Comparison of ENCODE assay signal across 9 cellular contexts in genomic region chr1:39657923-39658485, GRCh38. TPM values are rescaled to one million over a fixed set of nuclear protein-coding genes. Genes with fewer than 3 reads are reported as not detected.
DNase-seq lines count a peak whose midpoint lies in the region; ATAC-seq, FAIRE-seq and TF ChIP-seq lines count a peak whose summit lies in the region.
"Had no signal": no experiment of that assay in that cellular context is flagged by ENCODE, and none has a peak within 500 bp of the region (broad histone marks: within the 10 kb centered on the region; RNA-seq: fewer than 3 reads in every experiment).

No MANE protein-coding gene starts in this region.

- BruUV-seq in HepG2 (replicated peaks; lab: Mats Ljungman, UMichigan), result no TSS peak

- no peak overlapping the region for H3K4me3 Mint-ChIP-seq in central memory CD8-positive, alpha-beta T cell

- H3K36me3 ChIP-seq in WERI-Rb-1, result no peaks in the 10 kb centered on the region
- H3K36me3 ChIP-seq in HepG2 (replicated peaks in 1 of 2; ENCODE audit: control insufficient read depth in 1 of 2, insufficient read depth in 2 of 2, low read length in 2 of 2), result no peaks in the 10 kb centered on the region

- intact Hi-C loops in HepG2 (cut with micrococcal nuclease; ENCODE audit: unreplicated experiment), result no loop called here

- no peak overlapping the region for H3K9ac ChIP-seq in HepG2 (ENCODE audit: insufficient read depth, low read depth, low read length)

- peak; percentile 49 for FAIRE-seq in HepG2 (lab: Jason Lieb, UNC)

- peak overlapping the region; percentile 55 for H2AFZ ChIP-seq in HepG2 (ENCODE audit: low read length)

- CTCF ChIA-PET in HepG2 (lab: Yijun Ruan, JAX; ENCODE audit: low intra/inter-chr PET ratio, low total read pairs), result interaction anchor here (1.9 kb wide), 1 partner anchor 52 kb away, joined by 10 read pairs; no protein-coding TSS in a partner anchor

- H3K4me1 Mint-ChIP-seq in central memory CD8-positive, alpha-beta T cell, result peaks cover 7% of the 10 kb centered on the region

- H3K27me3 ChIP-seq in WERI-Rb-1 (ENCODE audit: insufficient read depth, low read depth, severe bottlenecking) (no peaks in the 10 kb centered on the region), HepG2 (ENCODE audit: control insufficient read depth in 1 of 2, insufficient read depth in 2 of 2, low read length in 2 of 2) (peaks cover 0 to 53% of the 10 kb centered on the region in 2 experiments; a peak in 2 of 5 replicates)

- no peak for TF ChIP-seq POLR2A in HepG2 (IDR thresholded peaks at IDR 0.05; ENCODE audit: insufficient read depth in 1 of 2, low read depth in 2 of 2, low read length in 2 of 2)

- peaks cover 2% of the 10 kb centered on the region for H3K36me3 Mint-ChIP-seq in central memory CD8-positive, alpha-beta T cell (ENCODE audit: insufficient read depth)

- H3K27ac ChIP-seq in WERI-Rb-1, result no peak overlapping the region
- no peak overlapping the region for H3K27ac ChIP-seq in HepG2 (ENCODE audit: extremely low read length, insufficient read depth, low read length)

- ATAC-seq in GM18511 (IDR thresholded peaks at IDR 0.05; ENCODE audit: unreplicated experiment), result peak; percentile 59
- peak; percentile 72 for ATAC-seq in central memory CD8-positive, alpha-beta T cell (replicated peaks; ENCODE audit: extremely low read depth, poor library complexity, severe bottlenecking)
- ATAC-seq in HepG2, result peak; percentile 85
- no peak for ATAC-seq in HG03565 (IDR thresholded peaks at IDR 0.05; ENCODE audit: unreplicated experiment)

- H3K27ac Mint-ChIP-seq in central memory CD8-positive, alpha-beta T cell (ENCODE audit: low read depth), result no peak overlapping the region

- POLR2A ChIA-PET in HepG2 (lab: Yijun Ruan, JAX), result no interaction called here

- 15% methylated on average over 6 of the region's 6 CpGs for WGBS in HepG2 (ENCODE audit: low lambda C conversion rate)

- H3K4me1 ChIP-seq in HepG2 (ENCODE audit: insufficient read depth, low read length), result no peaks in the 10 kb centered on the region

- in situ Hi-C loops in HepG2 (cut with HindIII; ENCODE audit: extremely low pct_ligation_motif_present, low pct_unique_long_range_greater_than_20kb), result no loop called here

- H3K4me2 ChIP-seq in HepG2 (ENCODE audit: low read depth, low read length), result peak overlapping the region; percentile 38; the same call in 1 of the 2 replicates

- H3K4me3 ChIP-seq in WERI-Rb-1 (ENCODE audit: low read depth, low read length) (no peak overlapping the region), HepG2 (replicated peaks in 1 of 3; ENCODE audit: insufficient read depth in 1 of 3, low read depth in 2 of 3, low read length in 3 of 3) (no peak overlapping the region)

- no peaks in the 10 kb centered on the region for H3K9me3 Mint-ChIP-seq in central memory CD8-positive, alpha-beta T cell

- TF ChIP-seq EP300 in HepG2 (IDR thresholded peaks at IDR 0.05; ENCODE audit: low read depth in 2 of 2, low read length in 2 of 2) (no peak), HepG2 (CRISPR knock-in tag; IDR thresholded peaks at IDR 0.05; ENCODE audit: borderline replicate concordance) (no peak)

- TF ChIP-seq CTCF in WERI-Rb-1 (IDR thresholded peaks at IDR 0.05; ENCODE audit: low read depth, low read length) (peak; percentile 96), HepG2 (CRISPR knock-in tag; IDR thresholded peaks at IDR 0.05) (peak; percentile 72)

- DNase-seq in AG08395 (ENCODE audit: low spot score) (peak; percentile 65), NCI-H2107 (lab: John Stamatoyannopoulos, UW) (peak; percentile 100), WERI-Rb-1 (peak; percentile 81), HepG2 (ENCODE audit: low spot score) (peak; percentile 46)
- DNase-seq in central memory CD8-positive, alpha-beta T cell (ENCODE audit: low spot score in 2 of 2), result peak; percentile 17 to 26
- peak; percentile 47 for DNase-seq in stimulated activated CD8-positive, alpha-beta memory T cell treated with anti-CD3 and anti-CD28 coated beads, Interleukin-12 subunit alpha, Interleukin-12 subunit beta, amount 100 ng/mL, for 24 hours (ENCODE audit: extremely low read depth)

- H3K9me3 ChIP-seq in WERI-Rb-1 (ENCODE audit: severe bottlenecking) (no peaks in the 10 kb centered on the region), HepG2 (ENCODE audit: low read length) (no peaks in the 10 kb centered on the region)

- no peaks in the 10 kb centered on the region for H3K79me2 ChIP-seq in HepG2 (ENCODE audit: insufficient read depth, low read length)

- no peaks in the 10 kb centered on the region for H4K20me1 ChIP-seq in HepG2 (ENCODE audit: insufficient read depth, low read length)

- TF ChIP-seq RAD21 in HepG2 (CRISPR knock-in tag; IDR thresholded peaks at IDR 0.05), result no peak

- peaks cover 8% of the 10 kb centered on the region for H3K27me3 Mint-ChIP-seq in central memory CD8-positive, alpha-beta T cell

RNA-seq across cellular contexts. Expression of gene NT5C1A, which starts 13.9 kb away (rescaled TPM):
- total RNA-seq in HepG2 (2016; rRNA removed; fragmentation: Illumina TruSeq; extraction: Trizol), result not detected in 2 replicates
- not detected in 2 replicates for total RNA-seq in HepG2 (2016; cell fraction: cytosol; rRNA removed; fragmentation: Illumina TruSeq; extraction: Trizol; ENCODE audit: low read depth)
- total RNA-seq in HepG2 (2016; cell fraction: insoluble cytoplasmic fraction; rRNA removed; fragmentation: Illumina TruSeq; extraction: Trizol), result not detected in 2 replicates
- not detected in 2 replicates for total RNA-seq in HepG2 (2016; cell fraction: membrane; rRNA removed; fragmentation: Illumina TruSeq; extraction: Trizol)
- not detected in 2 replicates for total RNA-seq in HepG2 (2016; cell fraction: nucleus; rRNA removed; fragmentation: Illumina TruSeq; extraction: Trizol)
- not detected in 2 replicates for polyA plus RNA-seq in HepG2 (2011; rRNA removed)
- not detected in 2 replicates for polyA plus RNA-seq in HepG2 (2011; cell fraction: cytosol; rRNA removed)
- not detected in 2 replicates for polyA plus RNA-seq in HepG2 (2011; cell fraction: nucleus; rRNA removed)
- not detected in 2 replicates for polyA plus RNA-seq in HepG2 (2012)
- not detected in 2 replicates for polyA plus RNA-seq in HepG2 (2016; cell fraction: cytosol; fragmentation: Illumina TruSeq; extraction: Trizol; ENCODE audit: low read depth)
- polyA plus RNA-seq in HepG2 (2016; cell fraction: insoluble cytoplasmic fraction; fragmentation: Illumina TruSeq; extraction: Trizol; ENCODE audit: low read depth), result not detected in 2 replicates
- not detected in 2 replicates for polyA plus RNA-seq in HepG2 (2016; cell fraction: membrane; fragmentation: Illumina TruSeq; extraction: Trizol; ENCODE audit: low read depth)
- polyA plus RNA-seq in HepG2 (2016; cell fraction: nucleus; fragmentation: Illumina TruSeq; extraction: Trizol; ENCODE audit: insufficient read depth, low read depth), result not detected in 2 replicates
- not detected in 2 replicates for polyA minus RNA-seq in HepG2 (2011; rRNA and poly(A)+ RNA removed; ENCODE audit: low replicate concordance)
- polyA minus RNA-seq in HepG2 (2011; cell fraction: cytosol; rRNA and poly(A)+ RNA removed), result not detected in 2 replicates
- polyA minus RNA-seq in HepG2 (2011; cell fraction: nucleus; rRNA and poly(A)+ RNA removed), result not detected in 2 replicates
- polyA plus RNA-seq: thymus had no signal

RNA-seq across cellular contexts. Expression of gene HEYL, which starts 18.6 kb away (rescaled TPM):
- total RNA-seq in HepG2 (2016; rRNA removed; fragmentation: Illumina TruSeq; extraction: Trizol), result 0.04 TPM in 1 of 2 replicates, not detected in the other
- not detected in 2 replicates for total RNA-seq in HepG2 (2016; cell fraction: cytosol; rRNA removed; fragmentation: Illumina TruSeq; extraction: Trizol; ENCODE audit: low read depth)
- total RNA-seq in HepG2 (2016; cell fraction: insoluble cytoplasmic fraction; rRNA removed; fragmentation: Illumina TruSeq; extraction: Trizol), result 0.04 TPM in 1 of 2 replicates, not detected in the other
- 0.03 TPM in 1 of 2 replicates, not detected in the other for total RNA-seq in HepG2 (2016; cell fraction: membrane; rRNA removed; fragmentation: Illumina TruSeq; extraction: Trizol)
- total RNA-seq in HepG2 (2016; cell fraction: nucleus; rRNA removed; fragmentation: Illumina TruSeq; extraction: Trizol), result 0.09 TPM in 1 of 2 replicates, not detected in the other
- 0.03 TPM in 1 of 2 replicates, not detected in the other for polyA plus RNA-seq in HepG2 (2011; rRNA removed)
- 0.03 and 0.05 TPM in 2 replicates for polyA plus RNA-seq in HepG2 (2011; cell fraction: cytosol; rRNA removed)
- 0.03 and 0.07 TPM in 2 replicates for polyA plus RNA-seq in HepG2 (2011; cell fraction: nucleus; rRNA removed)
- polyA plus RNA-seq in HepG2 (2012), result not detected in 2 replicates
- polyA plus RNA-seq in HepG2 (2016; cell fraction: cytosol; fragmentation: Illumina TruSeq; extraction: Trizol; ENCODE audit: low read depth), result not detected in 2 replicates
- 0.07 and 0.10 TPM in 2 replicates for polyA plus RNA-seq in HepG2 (2016; cell fraction: insoluble cytoplasmic fraction; fragmentation: Illumina TruSeq; extraction: Trizol; ENCODE audit: low read depth)
- not detected in 2 replicates for polyA plus RNA-seq in HepG2 (2016; cell fraction: membrane; fragmentation: Illumina TruSeq; extraction: Trizol; ENCODE audit: low read depth)
- not detected in 2 replicates for polyA plus RNA-seq in HepG2 (2016; cell fraction: nucleus; fragmentation: Illumina TruSeq; extraction: Trizol; ENCODE audit: insufficient read depth, low read depth)
- polyA minus RNA-seq in HepG2 (2011; rRNA and poly(A)+ RNA removed; ENCODE audit: low replicate concordance), result 0.12 TPM in 1 of 2 replicates, not detected in the other
- not detected in 2 replicates for polyA minus RNA-seq in HepG2 (2011; cell fraction: cytosol; rRNA and poly(A)+ RNA removed)
- polyA minus RNA-seq in HepG2 (2011; cell fraction: nucleus; rRNA and poly(A)+ RNA removed), result not detected in 2 replicates

RNA-seq across cellular contexts. Expression of gene HPCAL4, which starts 33.2 kb away (rescaled TPM):
- total RNA-seq in HepG2 (2016; rRNA removed; fragmentation: Illumina TruSeq; extraction: Trizol), result not detected in 2 replicates
- not detected in 2 replicates for total RNA-seq in HepG2 (2016; cell fraction: cytosol; rRNA removed; fragmentation: Illumina TruSeq; extraction: Trizol; ENCODE audit: low read depth)
- not detected in 2 replicates for total RNA-seq in HepG2 (2016; cell fraction: insoluble cytoplasmic fraction; rRNA removed; fragmentation: Illumina TruSeq; extraction: Trizol)
- not detected in 2 replicates for total RNA-seq in HepG2 (2016; cell fraction: membrane; rRNA removed; fragmentation: Illumina TruSeq; extraction: Trizol)
- total RNA-seq in HepG2 (2016; cell fraction: nucleus; rRNA removed; fragmentation: Illumina TruSeq; extraction: Trizol), result not detected in 2 replicates
- polyA plus RNA-seq in HepG2 (2011; rRNA removed), result not detected in 2 replicates
- not detected in 2 replicates for polyA plus RNA-seq in HepG2 (2011; cell fraction: cytosol; rRNA removed)
- polyA plus RNA-seq in HepG2 (2011; cell fraction: nucleus; rRNA removed), result not detected in 2 replicates
- not detected in 2 replicates for polyA plus RNA-seq in HepG2 (2012)
- not detected in 2 replicates for polyA plus RNA-seq in HepG2 (2016; cell fraction: cytosol; fragmentation: Illumina TruSeq; extraction: Trizol; ENCODE audit: low read depth)
- polyA plus RNA-seq in HepG2 (2016; cell fraction: insoluble cytoplasmic fraction; fragmentation: Illumina TruSeq; extraction: Trizol; ENCODE audit: low read depth), result not detected in 2 replicates
- not detected in 2 replicates for polyA plus RNA-seq in HepG2 (2016; cell fraction: membrane; fragmentation: Illumina TruSeq; extraction: Trizol; ENCODE audit: low read depth)
- polyA plus RNA-seq in HepG2 (2016; cell fraction: nucleus; fragmentation: Illumina TruSeq; extraction: Trizol; ENCODE audit: insufficient read depth, low read depth), result not detected in 2 replicates
- polyA minus RNA-seq in HepG2 (2011; rRNA and poly(A)+ RNA removed; ENCODE audit: low replicate concordance), result 0.23 TPM in 1 of 2 replicates, not detected in the other
- not detected in 2 replicates for polyA minus RNA-seq in HepG2 (2011; cell fraction: cytosol; rRNA and poly(A)+ RNA removed)
- not detected in 2 replicates for polyA minus RNA-seq in HepG2 (2011; cell fraction: nucleus; rRNA and poly(A)+ RNA removed)

Comparison
In these comparisons a context has a peak if more than half of its experiments do, and no peak if none do; other contexts are left out.
1. DNase-seq: peak in every context shown above with its lines; median percentile 100 in NCI-H2107; 81 in WERI-Rb-1; 65 in AG08395; 47 in stimulated activated CD8-positive, alpha-beta memory T cell treated with anti-CD3 and anti-CD28 coated beads, Interleukin-12 subunit alpha, Interleukin-12 subunit beta, amount 100 ng/mL, for 24 hours; 46 in HepG2; 22 in central memory CD8-positive, alpha-beta T cell.